In the genomic region with DNA sequence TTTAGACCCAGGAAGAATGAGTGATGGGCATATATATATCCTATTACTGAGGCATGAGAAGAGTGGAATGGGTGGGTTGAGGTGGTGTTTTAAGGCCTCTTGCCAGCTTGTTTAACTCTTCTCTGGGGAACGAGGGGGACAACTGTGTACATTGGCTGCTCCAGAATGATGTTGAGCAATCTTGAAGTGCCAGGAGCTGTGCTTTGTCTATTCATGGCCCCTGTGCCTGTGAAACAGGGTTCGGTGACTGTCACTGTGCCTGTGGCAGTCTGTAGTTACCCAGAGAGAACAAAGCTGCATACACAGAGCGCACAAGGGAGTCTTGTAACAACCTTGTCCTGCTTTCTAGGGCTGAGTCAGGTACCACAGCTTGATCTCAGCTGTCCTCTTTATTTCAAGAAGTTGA, we compare ENCODE assay signal across 15 cellular contexts. TPM values are rescaled to one million over a fixed set of nuclear protein-coding genes. Genes with fewer than 3 reads are reported as not detected.
DNase-seq lines count a peak whose midpoint lies in the region; ATAC-seq, FAIRE-seq and TF ChIP-seq lines count a peak whose summit lies in the region.
"Had no signal": no experiment of that assay in that cellular context is flagged by ENCODE, and none has a peak within 500 bp of the region (broad histone marks: within the 10 kb centered on the region; RNA-seq: fewer than 3 reads in every experiment).

No MANE protein-coding gene starts in this region.

- TF ChIP-seq CTCF in K562 (IDR thresholded peaks at IDR 0.05 in 2 of 3, conservative IDR thresholded peaks at IDR 0.05 in 1 of 3; ENCODE audit: insufficient read depth in 2 of 3, low read depth in 1 of 3, low read length in 3 of 3) (no peak), suprapubic skin (IDR thresholded peaks at IDR 0.05) (no peak)

- intact Hi-C loops in K562 (cut with micrococcal nuclease), result no loop called here

- POLR2A ChIA-PET in K562 (lab: Yijun Ruan, JAX), result interaction anchor here (0.6 to 0.7 kb wide), 2 partner anchors 92 to 116 kb away, joined by 3 read pairs; no protein-coding TSS in a partner anchor

- H3K36me3 ChIP-seq in K562 (ENCODE audit: control insufficient read depth, insufficient read depth, low read length) (peaks cover 4% of the 10 kb centered on the region; the same call in 2 of the 3 replicates), muscle layer of duodenum (ENCODE audit: control insufficient read depth in 1 of 2, insufficient read depth in 2 of 2, low read length in 2 of 2) (peaks cover 0 to 4% of the 10 kb centered on the region in 2 donors), suprapubic skin (peaks cover 8% of the 10 kb centered on the region)
- H3K36me3 ChIP-seq: thoracic aorta had no signal

- no peaks in the 10 kb centered on the region for H4K20me1 ChIP-seq in K562 (replicated peaks; ENCODE audit: control insufficient read depth, insufficient read depth, low read length)

- no peak for ATAC-seq in K562

- H3K27me3 ChIP-seq in K562 (ENCODE audit: control insufficient read depth in 2 of 2, insufficient read depth in 2 of 2, low read length in 2 of 2) (no peaks in the 10 kb centered on the region), muscle layer of duodenum (ENCODE audit: low read depth, low read length) (no peaks in the 10 kb centered on the region), suprapubic skin (no peaks in the 10 kb centered on the region)

- H3K4me1 ChIP-seq in K562 (replicated peaks in 1 of 2; ENCODE audit: control insufficient read depth in 2 of 2, insufficient read depth in 2 of 2, low read length in 2 of 2) (peaks cover 5 to 23% of the 10 kb centered on the region in 2 experiments; a peak in 4 of 5 replicates), muscle layer of duodenum (ENCODE audit: control insufficient read depth in 1 of 2, insufficient read depth in 2 of 2, low read length in 2 of 2) (peaks cover 19 to 21% of the 10 kb centered on the region in 2 donors), suprapubic skin (peaks cover 26% of the 10 kb centered on the region)

- in situ Hi-C loops in K562 (cut with MboI), result no loop called here

- H3K9me3 ChIP-seq in K562 (replicated peaks; ENCODE audit: control insufficient read depth, insufficient read depth, low read depth, low read length) (no peaks in the 10 kb centered on the region; the same call in 1 of the 2 replicates), muscle layer of duodenum (ENCODE audit: control insufficient read depth in 1 of 2, low read length in 2 of 2) (no peaks in the 10 kb centered on the region), suprapubic skin (no peaks in the 10 kb centered on the region)
- H3K9me3 ChIP-seq: thoracic aorta had no signal

- H2AFZ ChIP-seq in K562 (ENCODE audit: low read depth, low read length), result no peak overlapping the region

- 86% methylated on average over 3 of the region's 3 CpGs for WGBS in K562 (ENCODE audit: insufficient coverage, low coverage, missing lambda C conversion rate)
- WGBS in suprapubic skin, result 75% methylated on average over 3 of the region's 3 CpGs

- peaks cover 23% of the 10 kb centered on the region; the same call in 2 of the 3 replicates for H3K79me2 ChIP-seq in K562 (ENCODE audit: control insufficient read depth, insufficient read depth, low read length)

- TF ChIP-seq EP300 in K562 (IDR thresholded peaks at IDR 0.05; ENCODE audit: low read length) (no peak), suprapubic skin (IDR thresholded peaks at IDR 0.05) (no peak)

- BruUV-seq in K562 (replicated peaks; lab: Mats Ljungman, UMichigan), result no TSS peak

- H3K4me3 ChIP-seq in K562 (no peak overlapping the region), muscle layer of duodenum (ENCODE audit: low read depth in 1 of 2, low read length in 2 of 2) (no peak overlapping the region), suprapubic skin (no peak overlapping the region)
- H3K4me3 ChIP-seq: thoracic aorta had no signal

- TF ChIP-seq RAD21 in K562 (CRISPR knock-in tag; conservative IDR thresholded peaks at IDR 0.05 in 1 of 2, IDR thresholded peaks at IDR 0.05 in 1 of 2), result no peak

- DNase-seq in SIG-M5 treated with dmso at 0.1 percent for 504 hours (lab: John Stamatoyannopoulos, UW; ENCODE audit: unreplicated experiment) (peak; percentile 25), SIG-M5 (lab: John Stamatoyannopoulos, UW) (no peak), K562 (ENCODE audit: extremely low read depth in 1 of 4, low spot score in 3 of 4) (no peak), suprapubic skin (ENCODE audit: low spot score in 2 of 2) (no peak), AG08395 (ENCODE audit: low spot score) (no peak), putamen (ENCODE audit: low spot score) (no peak), DMS114 treated with DMSO at 0.1 percent for 48 hours (lab: John Stamatoyannopoulos, UW; ENCODE audit: unreplicated experiment) (no peak)
- DNase-seq: 8988T; activated CD4-positive, alpha-beta T cell treated with anti-CD3 and anti-CD28 coated beads, Interleukin-2, amount 50 U/mL, for 1 hour; CD8-positive, alpha-beta memory T cell; NCI-H1930 had no signal

- TF ChIP-seq POLR2A in K562 (conservative IDR thresholded peaks at IDR 0.05) (no peak), suprapubic skin (IDR thresholded peaks at IDR 0.05) (no peak)

- no peaks in the 10 kb centered on the region for H3K9me1 ChIP-seq in K562 (ENCODE audit: control insufficient read depth, insufficient read depth, low read length)

- FAIRE-seq in K562 (lab: Jason Lieb, UNC), result peak; percentile 19
- FAIRE-seq: astrocyte, G401.6 had no signal

- H3K9ac ChIP-seq in K562 (ENCODE audit: insufficient read depth in 1 of 2, low read depth in 2 of 2, low read length in 2 of 2), result no peak overlapping the region

- H3K27ac ChIP-seq in K562 (ENCODE audit: extremely low read depth, low read depth, low read length), result no peak overlapping the region
- H3K27ac ChIP-seq in muscle layer of duodenum (ENCODE audit: low read length), result peak overlapping the region; percentile 11
- H3K27ac ChIP-seq in suprapubic skin, result peak overlapping the region; percentile 22
- H3K27ac ChIP-seq: thoracic aorta had no signal

- H3K4me2 ChIP-seq in K562 (ENCODE audit: insufficient read depth, low read length), result no peak overlapping the region

- CTCF ChIA-PET in K562 (lab: Yijun Ruan, JAX; ENCODE audit: low intra/inter-chr PET ratio), result interaction anchor here (0.6 kb wide), 1 partner anchor 74 kb away, joined by 3 read pairs; no protein-coding TSS in a partner anchor

TF ChIP-seq in K562, 482 proteins besides CTCF, POLR2A, EP300 and RAD21:
- TF ChIP-seq, protein P1, sequence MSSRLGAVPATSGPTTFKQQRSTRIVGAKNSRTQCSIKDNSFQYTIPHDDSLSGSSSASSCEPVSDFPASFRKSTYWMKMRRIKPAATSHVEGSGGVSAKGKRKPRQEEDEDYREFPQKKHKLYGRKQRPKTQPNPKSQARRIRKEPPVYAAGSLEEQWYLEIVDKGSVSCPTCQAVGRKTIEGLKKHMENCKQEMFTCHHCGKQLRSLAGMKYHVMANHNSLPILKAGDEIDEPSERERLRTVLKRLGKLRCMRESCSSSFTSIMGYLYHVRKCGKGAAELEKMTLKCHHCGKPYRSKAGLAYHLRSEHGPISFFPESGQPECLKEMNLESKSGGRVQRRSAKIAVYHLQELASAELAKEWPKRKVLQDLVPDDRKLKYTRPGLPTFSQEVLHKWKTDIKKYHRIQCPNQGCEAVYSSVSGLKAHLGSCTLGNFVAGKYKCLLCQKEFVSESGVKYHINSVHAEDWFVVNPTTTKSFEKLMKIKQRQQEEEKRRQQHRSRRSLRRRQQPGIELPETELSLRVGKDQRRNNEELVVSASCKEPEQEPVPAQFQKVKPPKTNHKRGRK (tag; IDR thresholded peaks at IDR 0.05), result no peak
- TF ChIP-seq POLR2AphosphoS2 (IDR thresholded peaks at IDR 0.05; ENCODE audit: low read length), result no peak
- no peak for TF ChIP-seq ZNF76 (CRISPR knock-in tag; IDR thresholded peaks at IDR 0.05; ENCODE audit: borderline replicate concordance)
- TF ChIP-seq RBM25 (IDR thresholded peaks at IDR 0.05; ENCODE audit: low read depth, low read length, severe bottlenecking), result no peak
- TF ChIP-seq, protein P2, sequence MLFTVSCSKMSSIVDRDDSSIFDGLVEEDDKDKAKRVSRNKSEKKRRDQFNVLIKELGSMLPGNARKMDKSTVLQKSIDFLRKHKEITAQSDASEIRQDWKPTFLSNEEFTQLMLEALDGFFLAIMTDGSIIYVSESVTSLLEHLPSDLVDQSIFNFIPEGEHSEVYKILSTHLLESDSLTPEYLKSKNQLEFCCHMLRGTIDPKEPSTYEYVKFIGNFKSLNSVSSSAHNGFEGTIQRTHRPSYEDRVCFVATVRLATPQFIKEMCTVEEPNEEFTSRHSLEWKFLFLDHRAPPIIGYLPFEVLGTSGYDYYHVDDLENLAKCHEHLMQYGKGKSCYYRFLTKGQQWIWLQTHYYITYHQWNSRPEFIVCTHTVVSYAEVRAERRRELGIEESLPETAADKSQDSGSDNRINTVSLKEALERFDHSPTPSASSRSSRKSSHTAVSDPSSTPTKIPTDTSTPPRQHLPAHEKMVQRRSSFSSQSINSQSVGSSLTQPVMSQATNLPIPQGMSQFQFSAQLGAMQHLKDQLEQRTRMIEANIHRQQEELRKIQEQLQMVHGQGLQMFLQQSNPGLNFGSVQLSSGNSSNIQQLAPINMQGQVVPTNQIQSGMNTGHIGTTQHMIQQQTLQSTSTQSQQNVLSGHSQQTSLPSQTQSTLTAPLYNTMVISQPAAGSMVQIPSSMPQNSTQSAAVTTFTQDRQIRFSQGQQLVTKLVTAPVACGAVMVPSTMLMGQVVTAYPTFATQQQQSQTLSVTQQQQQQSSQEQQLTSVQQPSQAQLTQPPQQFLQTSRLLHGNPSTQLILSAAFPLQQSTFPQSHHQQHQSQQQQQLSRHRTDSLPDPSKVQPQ (CRISPR knock-in tag; IDR thresholded peaks at IDR 0.05; ENCODE audit: borderline replicate concordance), result no peak
- no peak for TF ChIP-seq CXXC5 (CRISPR knock-in tag; IDR thresholded peaks at IDR 0.05)
TF ChIP-seq in K562: peak in this region for 0.

RNA-seq across cellular contexts. Expression of a gene that starts 11.7 kb away (rescaled TPM):
- total RNA-seq in K562 (2011; cell fraction: chromatin; rRNA removed; ENCODE audit: low replicate concordance), result 40.3 and 41.1 TPM in 2 replicates
- 17.3 and 19.1 TPM in 2 replicates for total RNA-seq in K562 (2011; cell fraction: nucleolus; rRNA removed)
- total RNA-seq in K562 (2011; cell fraction: nucleoplasm; rRNA removed), result 26.4 and 30.2 TPM in 2 replicates
- total RNA-seq in K562 (2014; rRNA removed) (11.1 and 14.5 TPM in 2 replicates), K562 (2014; rRNA removed; fragmentation: Illumina TruSeq; extraction: Trizol) (8.0 and 8.5 TPM in 2 replicates), K562 (2015; rRNA removed; fragmentation: Illumina TruSeq; extraction: Trizol) (7.9 and 8.9 TPM in 2 replicates), K562 (2021) (14.2 TPM in 2 replicates), suprapubic skin (100 to 1,000 TPM; 103 to 229 (median 188) TPM)
- polyA plus RNA-seq in K562 (2011; rRNA removed) (4.3 and 6.6 TPM in 2 replicates), K562 (2014; fragmentation: Illumina TruSeq; extraction: Trizol) (12.0 and 12.3 TPM in 2 replicates), K562 (2014; fragmentation: Nextera tagmentation; extraction: Ambion mirVana) (1 to 10 TPM; 1.1 to 1.3 TPM), K562 (2014; rRNA removed) (5.9 and 9.0 TPM in 2 replicates)
- polyA plus RNA-seq in K562 (2011; cell fraction: cytosol; rRNA removed), result 5.3 and 5.8 TPM in 2 replicates
- 12.7 and 15.5 TPM in 2 replicates for polyA plus RNA-seq in K562 (2011; cell fraction: nucleus; rRNA removed)
- 8.8 and 9.2 TPM in 2 replicates for polyA plus RNA-seq in K562 (2012)
- polyA minus RNA-seq in K562 (2011; rRNA and poly(A)+ RNA removed), result 7.1 and 8.2 TPM in 2 replicates
- polyA minus RNA-seq in K562 (2011; cell fraction: cytosol; rRNA and poly(A)+ RNA removed), result 3.5 and 3.9 TPM in 2 replicates
- polyA minus RNA-seq in K562 (2011; cell fraction: nucleus; rRNA and poly(A)+ RNA removed), result 7.9 and 14.3 TPM in 2 replicates
